ENCODE assay signal across 9 cellular contexts in genomic region chr17:1574697-1575471, GRCh38. TPM values are rescaled to one million over a fixed set of nuclear protein-coding genes. Genes with fewer than 3 reads are reported as not detected.
DNase-seq lines count a peak whose midpoint lies in the region; ATAC-seq and TF ChIP-seq lines count a peak whose summit lies in the region.
"Had no signal": no experiment of that assay in that cellular context is flagged by ENCODE, and none has a peak within 500 bp of the region (broad histone marks: within the 10 kb centered on the region; RNA-seq: fewer than 3 reads in every experiment).

No MANE protein-coding gene starts in this region.

- POLR2A ChIA-PET in MCF 10A (lab: Yijun Ruan, JAX): interaction anchor here (0.5 to 5.6 kb wide), 12 partner anchors 11 to 987 kb away, joined by 3 to 58 read pairs (median 4); partner anchors contain the start of genes INPP5K, PITPNA, RILP and SLC43A2

- H3K4me3 Mint-ChIP-seq in MCF 10A (ENCODE audit: unreplicated experiment): no peak overlapping the region
- H3K4me3 Mint-ChIP-seq: mesothelial cell of epicardium had no signal

- no peaks in the 10 kb centered on the region for H3K9me3 ChIP-seq in HUES48 (ENCODE audit: control insufficient read depth, insufficient read depth, low read length)
- no peaks in the 10 kb centered on the region for H3K9me3 ChIP-seq in neutrophil

- no peaks in the 10 kb centered on the region for H3K36me3 ChIP-seq in HUES48 (ENCODE audit: control insufficient read depth, insufficient read depth, low read length)
- H3K36me3 ChIP-seq in neutrophil: peaks cover 41% of the 10 kb centered on the region

- H3K27me3 Mint-ChIP-seq in MCF 10A (ENCODE audit: insufficient read depth, unreplicated experiment): no peaks in the 10 kb centered on the region

- peaks cover 10% of the 10 kb centered on the region for H3K4me1 Mint-ChIP-seq in MCF 10A (ENCODE audit: insufficient read depth, unreplicated experiment)

- H3K27ac ChIP-seq in 22Rv1: no peak overlapping the region
- H3K27ac ChIP-seq in HUES48 (ENCODE audit: low read depth, low read length): peak overlapping the region; percentile 40
- peak overlapping the region; percentile 100 for H3K27ac ChIP-seq in neutrophil

- no peaks in the 10 kb centered on the region for H3K9me3 Mint-ChIP-seq in MCF 10A (ENCODE audit: unreplicated experiment)
- H3K9me3 Mint-ChIP-seq: mesothelial cell of epicardium had no signal

- TF ChIP-seq CTCF in 22Rv1 (IDR thresholded peaks at IDR 0.05) (peak; percentile 57), MCF 10A (IDR thresholded peaks at IDR 0.05; ENCODE audit: unreplicated experiment) (no peak), neutrophil (IDR thresholded peaks at IDR 0.05) (no peak)

- no peaks in the 10 kb centered on the region for H3K27me3 ChIP-seq in HUES48 (ENCODE audit: control insufficient read depth, insufficient read depth, low read length)
- no peaks in the 10 kb centered on the region for H3K27me3 ChIP-seq in neutrophil

- H3K4me1 ChIP-seq in HUES48 (ENCODE audit: control insufficient read depth, insufficient read depth, low read length): peaks cover 15% of the 10 kb centered on the region
- peaks cover 50 to 51% of the 10 kb centered on the region in 2 experiments for H3K4me1 ChIP-seq in neutrophil (ENCODE audit: control insufficient read depth in 1 of 2, insufficient read depth in 1 of 2, low read depth in 1 of 2, low read length in 1 of 2)

- no peak overlapping the region for H3K9ac ChIP-seq in HUES48 (ENCODE audit: low read depth, low read length)

- H3K4me3 ChIP-seq in HUES48 (ENCODE audit: low read depth, low read length) (no peak overlapping the region), neutrophil (ENCODE audit: low read depth in 1 of 2, low read length in 1 of 2) (peak overlapping the region; percentile 50 to 66)

- H3K27ac Mint-ChIP-seq in MCF 10A (ENCODE audit: low read depth, unreplicated experiment): no peak overlapping the region

- CTCF ChIA-PET in MCF 10A (lab: Yijun Ruan, JAX): interaction anchor here (0.6 to 5.6 kb wide), 13 partner anchors 8 to 146 kb away, joined by 3 to 79 read pairs (median 6); partner anchors contain the start of genes PITPNA, RILP, SCARF1 and SLC43A2

- BruUV-seq in MCF 10A (replicated peaks; lab: Mats Ljungman, UMichigan): no TSS peak

- DNase-seq in MCF 10A (ENCODE audit: unreplicated experiment) (peak; percentile 25), inferior parietal cortex (ENCODE audit: extremely low spot score) (no peak)
- no peak for DNase-seq in activated CD8-positive, alpha-beta memory T cell treated with anti-CD3 and anti-CD28 coated beads, Interleukin-2, amount 50 U/mL, for 4 hours

- intact Hi-C loops in MCF 10A (cut with micrococcal nuclease): loop anchor here (1.0 to 10.0 kb wide), 3 partner anchors 55 to 292 kb away; partner anchors contain the start of gene TLCD2

- H3K36me3 Mint-ChIP-seq in MCF 10A (ENCODE audit: insufficient read depth, unreplicated experiment): peaks cover 9% of the 10 kb centered on the region
- H3K36me3 Mint-ChIP-seq: mesothelial cell of epicardium had no signal

- no peak for ATAC-seq in HG03097 (IDR thresholded peaks at IDR 0.05; ENCODE audit: low FRiP score, unreplicated experiment)
- ATAC-seq in HG02973 (IDR thresholded peaks at IDR 0.05; ENCODE audit: unreplicated experiment): no peak

RNA-seq across cellular contexts. Expression of gene PITPNA, which starts 12.3 kb away (rescaled TPM):
- 79.6 and 99.8 TPM in 2 replicates for total RNA-seq in MCF 10A (2022)

RNA-seq across cellular contexts. Expression of gene SLC43A2, which starts 53.8 kb away (rescaled TPM):
- 3.1 and 5.6 TPM in 2 replicates for total RNA-seq in MCF 10A (2022)

RNA-seq across cellular contexts. Expression of gene INPP5K, which starts 58.5 kb away (rescaled TPM):
- total RNA-seq in MCF 10A (2022): 25.5 and 28.9 TPM in 2 replicates
